Comparison of ENCODE assay signal across 23 cellular contexts in the genomic region with DNA sequence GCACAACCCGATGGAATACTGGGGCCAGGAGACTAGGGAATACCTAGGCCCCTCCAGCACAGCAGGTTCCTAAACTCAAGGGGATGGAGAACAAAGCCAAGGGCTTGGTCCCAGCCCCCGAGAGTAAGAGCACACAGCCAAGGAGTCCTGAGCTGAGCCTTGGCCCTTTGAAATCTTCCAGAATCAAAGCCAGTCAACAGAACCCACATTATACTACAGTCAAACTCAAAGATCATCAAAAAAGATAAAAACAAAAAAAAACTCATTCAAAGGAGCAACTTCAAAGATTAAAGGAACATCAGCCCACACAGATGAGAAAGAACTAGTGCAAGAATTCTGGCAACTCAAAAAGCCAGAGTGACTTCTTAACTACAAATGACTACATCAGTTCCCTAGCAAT.
"Had no signal": no experiment of that assay in that cellular context is flagged by ENCODE, and none has a peak within 500 bp of the region (broad histone marks: within the 10 kb centered on the region; RNA-seq: fewer than 3 reads in every experiment).

No MANE protein-coding gene starts in this region.

- H3K36me3 ChIP-seq: gastrocnemius medialis, left lung, ovary, sigmoid colon, stomach, thyroid gland, vagina had no signal

- H3K27ac ChIP-seq: gastrocnemius medialis, left lung, ovary, psoas muscle, sigmoid colon, stomach, thyroid gland, vagina had no signal

- H3K4me1 Mint-ChIP-seq: mesothelial cell of epicardium, nephron progenitor cell had no signal

- H3K27ac Mint-ChIP-seq: mesothelial cell of epicardium; nephron progenitor cell; stimulated activated effector memory CD8-positive, alpha-beta T cell treated with anti-CD3 and anti-CD28 coated beads, Interleukin-12 subunit alpha, Interleukin-12 subunit beta, amount 100 ng/mL, for 72 hours had no signal

- H3K36me3 Mint-ChIP-seq: stimulated activated effector memory CD8-positive, alpha-beta T cell treated with anti-CD3 and anti-CD28 coated beads, Interleukin-12 subunit alpha, Interleukin-12 subunit beta, amount 100 ng/mL, for 72 hours had no signal

- H3K27me3 Mint-ChIP-seq: naive B cell had no signal

- H3K4me3 ChIP-seq: gastrocnemius medialis, left lung, mucosa of descending colon, ovary, psoas muscle, sigmoid colon, stomach, thyroid gland, vagina had no signal

- H3K9me3 ChIP-seq: gastrocnemius medialis, left lung, mucosa of descending colon, ovary, psoas muscle, thyroid gland, vagina had no signal

- H3K27me3 ChIP-seq: gastrocnemius medialis, left lung, ovary, sigmoid colon, stomach, thyroid gland, vagina had no signal

- H3K4me3 Mint-ChIP-seq: mesothelial cell of epicardium; naive B cell; nephron progenitor cell; stimulated activated effector memory CD8-positive, alpha-beta T cell treated with anti-CD3 and anti-CD28 coated beads, Interleukin-12 subunit alpha, Interleukin-12 subunit beta, amount 100 ng/mL, for 72 hours had no signal

- H3K4me1 ChIP-seq: gastrocnemius medialis, left lung, psoas muscle, sigmoid colon, stomach, thyroid gland, vagina had no signal

- ATAC-seq: gastrocnemius medialis; left lung; mucosa of descending colon; stimulated activated effector memory CD8-positive, alpha-beta T cell treated with anti-CD3 and anti-CD28 coated beads, Interleukin-12 subunit alpha, Interleukin-12 subunit beta, amount 100 ng/mL, for 72 hours had no signal

- DNase-seq: cortex of kidney; effector CD4-positive, alpha-beta T cell; foreskin fibroblast; gastrocnemius medialis; head of caudate nucleus; kidney; left lung; mesenchymal stem cell; mucosa of descending colon; naive B cell; nephron progenitor cell; occipital lobe; ovary; psoas muscle; sigmoid colon; stimulated activated CD4-positive, alpha-beta T cell treated with anti-CD3 and anti-CD28 coated beads, Interleukin-2, amount 100 ng/mL, for 24 hours; stimulated activated CD4-positive, alpha-beta T cell treated with anti-CD3 and anti-CD28 coated beads, Interleukin-4, amount 100 ng/mL, for 24 hours; stimulated activated naive CD4-positive, alpha-beta T cell treated with Interleukin-2 at 50 U/mL for 16 hours; stomach; thyroid gland had no signal
